ENCODE assay signal across 1 cellular context in the genomic region with DNA sequence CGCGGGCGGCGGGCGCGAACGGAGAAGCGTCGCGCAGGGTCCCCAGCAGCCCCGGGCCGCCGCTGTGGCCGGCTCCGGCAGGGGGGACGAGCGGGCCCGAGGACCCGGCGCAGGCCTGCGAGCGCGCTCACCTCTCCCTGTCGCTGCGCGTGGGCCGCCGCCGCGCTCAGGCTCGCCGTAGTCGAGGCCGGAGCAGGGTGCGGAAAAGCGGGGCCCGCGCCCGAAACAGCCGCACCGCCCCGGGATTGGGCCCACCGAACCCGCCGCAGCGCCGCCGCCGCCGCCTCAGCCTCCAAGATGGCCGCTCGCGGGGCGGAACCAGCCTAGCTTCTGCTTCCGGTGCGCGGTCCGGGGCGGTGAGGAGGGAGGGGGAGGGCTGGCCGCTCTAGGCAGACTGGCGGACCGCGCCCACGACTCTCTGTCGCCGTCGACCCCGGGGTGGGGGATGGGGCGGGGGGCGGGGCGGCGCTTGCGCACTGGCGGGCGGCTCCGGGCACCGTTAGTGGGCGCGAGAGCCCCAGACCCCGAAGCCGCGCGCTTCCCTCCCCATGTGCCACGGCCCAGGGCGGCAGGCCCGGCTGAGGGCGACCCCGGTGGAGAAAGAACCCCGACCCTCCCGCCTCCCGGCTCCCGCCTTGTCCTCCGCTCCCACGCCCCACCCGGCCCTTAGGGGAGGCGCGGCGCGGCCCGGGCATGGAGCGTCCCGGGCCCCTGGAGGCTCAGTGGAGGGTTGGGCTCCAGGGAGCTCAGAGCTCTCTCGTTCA.
TF ChIP-seq lines count a peak whose summit lies in the region.

A gene (minus strand): TSS at position 320 of the 764 bp plus-strand sequence. CDS start 5,862 bp downstream, outside the sequence.

TF ChIP-seq in HepG2, 621 proteins besides CTCF, POLR2A, EP300 and RAD21 (continued from another document and continues in another):
- 0 out of 2 replicates have a peak, but pooled peaks have one; percentile 43 for TF ChIP-seq SMYD3 (CRISPR knock-in tag; IDR thresholded peaks at IDR 0.05)
- TF ChIP-seq, protein P1, sequence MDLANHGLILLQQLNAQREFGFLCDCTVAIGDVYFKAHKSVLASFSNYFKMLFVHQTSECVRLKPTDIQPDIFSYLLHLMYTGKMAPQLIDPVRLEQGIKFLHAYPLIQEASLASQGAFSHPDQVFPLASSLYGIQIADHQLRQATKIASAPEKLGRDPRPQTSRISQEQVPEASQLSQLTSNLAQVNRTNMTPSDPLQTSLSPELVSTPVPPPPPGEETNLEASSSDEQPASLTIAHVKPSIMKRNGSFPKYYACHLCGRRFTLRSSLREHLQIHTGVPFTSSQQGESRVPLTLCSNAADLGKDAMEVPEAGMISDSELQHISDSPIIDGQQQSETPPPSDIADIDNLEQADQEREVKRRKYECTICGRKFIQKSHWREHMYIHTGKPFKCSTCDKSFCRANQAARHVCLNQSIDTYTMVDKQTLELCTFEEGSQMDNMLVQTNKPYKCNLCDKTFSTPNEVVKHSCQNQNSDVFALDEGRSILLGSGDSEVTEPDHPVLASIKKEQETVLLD (CRISPR knock-in tag; IDR thresholded peaks at IDR 0.05; ENCODE audit: low read depth): peak; percentile 99
- 0 out of 2 replicates have a peak, but pooled peaks have one; percentile 27 for TF ChIP-seq MIER3 (CRISPR knock-in tag; IDR thresholded peaks at IDR 0.05; ENCODE audit: borderline replicate concordance)
- no peak for TF ChIP-seq ZNF20 (CRISPR knock-in tag; IDR thresholded peaks at IDR 0.05)
- no peak for TF ChIP-seq ZNF510 (CRISPR knock-in tag; IDR thresholded peaks at IDR 0.05; ENCODE audit: low read depth)
- TF ChIP-seq TCF12 (IDR thresholded peaks at IDR 0.05): no peak
- no peak for TF ChIP-seq TCF12 (CRISPR knock-in tag; IDR thresholded peaks at IDR 0.05)
- no peak for TF ChIP-seq GZF1 (CRISPR knock-in tag; IDR thresholded peaks at IDR 0.05)
- peak; percentile 31; the same call in 1 of the 2 replicates for TF ChIP-seq CHCHD3 (CRISPR knock-in tag; IDR thresholded peaks at IDR 0.05)
- no peak for TF ChIP-seq TBX3 (IDR thresholded peaks at IDR 0.05; ENCODE audit: borderline replicate concordance)
- TF ChIP-seq, protein P2, sequence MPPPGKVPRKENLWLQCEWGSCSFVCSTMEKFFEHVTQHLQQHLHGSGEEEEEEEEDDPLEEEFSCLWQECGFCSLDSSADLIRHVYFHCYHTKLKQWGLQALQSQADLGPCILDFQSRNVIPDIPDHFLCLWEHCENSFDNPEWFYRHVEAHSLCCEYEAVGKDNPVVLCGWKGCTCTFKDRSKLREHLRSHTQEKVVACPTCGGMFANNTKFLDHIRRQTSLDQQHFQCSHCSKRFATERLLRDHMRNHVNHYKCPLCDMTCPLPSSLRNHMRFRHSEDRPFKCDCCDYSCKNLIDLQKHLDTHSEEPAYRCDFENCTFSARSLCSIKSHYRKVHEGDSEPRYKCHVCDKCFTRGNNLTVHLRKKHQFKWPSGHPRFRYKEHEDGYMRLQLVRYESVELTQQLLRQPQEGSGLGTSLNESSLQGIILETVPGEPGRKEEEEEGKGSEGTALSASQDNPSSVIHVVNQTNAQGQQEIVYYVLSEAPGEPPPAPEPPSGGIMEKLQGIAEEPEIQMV (CRISPR knock-in tag; IDR thresholded peaks at IDR 0.05; ENCODE audit: low read depth): peak; percentile 96
- TF ChIP-seq PHF20 (CRISPR knock-in tag; IDR thresholded peaks at IDR 0.05): peak; percentile 83; the same call in 1 of the 2 replicates
- TF ChIP-seq, protein P3, sequence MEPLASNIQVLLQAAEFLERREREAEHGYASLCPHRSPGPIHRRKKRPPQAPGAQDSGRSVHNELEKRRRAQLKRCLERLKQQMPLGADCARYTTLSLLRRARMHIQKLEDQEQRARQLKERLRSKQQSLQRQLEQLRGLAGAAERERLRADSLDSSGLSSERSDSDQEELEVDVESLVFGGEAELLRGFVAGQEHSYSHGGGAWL (CRISPR knock-in tag; IDR thresholded peaks at IDR 0.05): peak; percentile 27; the same call in 1 of the 2 replicates
- no peak for TF ChIP-seq CEBPG (CRISPR knock-in tag; IDR thresholded peaks at IDR 0.05)
- no peak; the same call in 1 of the 2 replicates for TF ChIP-seq GFI1 (CRISPR knock-in tag; IDR thresholded peaks at IDR 0.05; ENCODE audit: borderline replicate concordance)
- no peak for TF ChIP-seq FOXO1 (CRISPR knock-in tag; IDR thresholded peaks at IDR 0.05)
- peak; percentile 79 for TF ChIP-seq YEATS4 (CRISPR knock-in tag; IDR thresholded peaks at IDR 0.05; ENCODE audit: borderline replicate concordance)
- no peak for TF ChIP-seq SMAD3 (CRISPR knock-in tag; IDR thresholded peaks at IDR 0.05)
- no peak for TF ChIP-seq ZNF260 (CRISPR knock-in tag; IDR thresholded peaks at IDR 0.05; ENCODE audit: borderline replicate concordance, low read depth)
- TF ChIP-seq, protein P4, sequence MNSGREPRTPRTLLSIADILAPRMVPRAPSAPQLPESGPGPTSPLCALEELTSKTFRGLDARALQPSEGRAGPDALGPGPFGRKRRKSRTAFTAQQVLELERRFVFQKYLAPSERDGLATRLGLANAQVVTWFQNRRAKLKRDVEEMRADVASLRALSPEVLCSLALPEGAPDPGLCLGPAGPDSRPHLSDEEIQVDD (CRISPR knock-in tag; IDR thresholded peaks at IDR 0.05; ENCODE audit: borderline replicate concordance): no peak
- no peak for TF ChIP-seq SMARCC2 (IDR thresholded peaks at IDR 0.05)
- TF ChIP-seq PAF1 (CRISPR knock-in tag; IDR thresholded peaks at IDR 0.05): no peak
- TF ChIP-seq, protein P5, sequence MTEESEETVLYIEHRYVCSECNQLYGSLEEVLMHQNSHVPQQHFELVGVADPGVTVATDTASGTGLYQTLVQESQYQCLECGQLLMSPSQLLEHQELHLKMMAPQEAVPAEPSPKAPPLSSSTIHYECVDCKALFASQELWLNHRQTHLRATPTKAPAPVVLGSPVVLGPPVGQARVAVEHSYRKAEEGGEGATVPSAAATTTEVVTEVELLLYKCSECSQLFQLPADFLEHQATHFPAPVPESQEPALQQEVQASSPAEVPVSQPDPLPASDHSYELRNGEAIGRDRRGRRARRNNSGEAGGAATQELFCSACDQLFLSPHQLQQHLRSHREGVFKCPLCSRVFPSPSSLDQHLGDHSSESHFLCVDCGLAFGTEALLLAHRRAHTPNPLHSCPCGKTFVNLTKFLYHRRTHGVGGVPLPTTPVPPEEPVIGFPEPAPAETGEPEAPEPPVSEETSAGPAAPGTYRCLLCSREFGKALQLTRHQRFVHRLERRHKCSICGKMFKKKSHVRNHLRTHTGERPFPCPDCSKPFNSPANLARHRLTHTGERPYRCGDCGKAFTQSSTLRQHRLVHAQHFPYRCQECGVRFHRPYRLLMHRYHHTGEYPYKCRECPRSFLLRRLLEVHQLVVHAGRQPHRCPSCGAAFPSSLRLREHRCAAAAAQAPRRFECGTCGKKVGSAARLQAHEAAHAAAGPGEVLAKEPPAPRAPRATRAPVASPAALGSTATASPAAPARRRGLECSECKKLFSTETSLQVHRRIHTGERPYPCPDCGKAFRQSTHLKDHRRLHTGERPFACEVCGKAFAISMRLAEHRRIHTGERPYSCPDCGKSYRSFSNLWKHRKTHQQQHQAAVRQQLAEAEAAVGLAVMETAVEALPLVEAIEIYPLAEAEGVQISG (CRISPR knock-in tag; IDR thresholded peaks at IDR 0.05): peak; percentile 98
- TF ChIP-seq HIVEP1 (CRISPR knock-in tag; IDR thresholded peaks at IDR 0.05): no peak
- TF ChIP-seq HMG20B (CRISPR knock-in tag; conservative IDR thresholded peaks at IDR 0.05): no peak
- TF ChIP-seq ZNF263 (CRISPR knock-in tag; IDR thresholded peaks at IDR 0.05): no peak
- no peak for TF ChIP-seq NFE2L2 (IDR thresholded peaks at IDR 0.05; ENCODE audit: low read length)
- peak; percentile 92 for TF ChIP-seq ATF7-NPFF (CRISPR knock-in tag; IDR thresholded peaks at IDR 0.05; ENCODE audit: low read depth)
- no peak for TF ChIP-seq RFXANK (CRISPR knock-in tag; IDR thresholded peaks at IDR 0.05)
- peak; percentile 52; the same call in 1 of the 2 replicates for TF ChIP-seq KDM2A (CRISPR knock-in tag; IDR thresholded peaks at IDR 0.05; ENCODE audit: borderline replicate concordance, low read depth)
- no peak for TF ChIP-seq IKZF1 (IDR thresholded peaks at IDR 0.05)
- TF ChIP-seq, protein P6, sequence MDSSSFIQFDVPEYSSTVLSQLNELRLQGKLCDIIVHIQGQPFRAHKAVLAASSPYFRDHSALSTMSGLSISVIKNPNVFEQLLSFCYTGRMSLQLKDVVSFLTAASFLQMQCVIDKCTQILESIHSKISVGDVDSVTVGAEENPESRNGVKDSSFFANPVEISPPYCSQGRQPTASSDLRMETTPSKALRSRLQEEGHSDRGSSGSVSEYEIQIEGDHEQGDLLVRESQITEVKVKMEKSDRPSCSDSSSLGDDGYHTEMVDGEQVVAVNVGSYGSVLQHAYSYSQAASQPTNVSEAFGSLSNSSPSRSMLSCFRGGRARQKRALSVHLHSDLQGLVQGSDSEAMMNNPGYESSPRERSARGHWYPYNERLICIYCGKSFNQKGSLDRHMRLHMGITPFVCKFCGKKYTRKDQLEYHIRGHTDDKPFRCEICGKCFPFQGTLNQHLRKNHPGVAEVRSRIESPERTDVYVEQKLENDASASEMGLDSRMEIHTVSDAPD (CRISPR knock-in tag; IDR thresholded peaks at IDR 0.05): 0 out of 2 replicates have a peak, but pooled peaks have one; percentile 46
- TF ChIP-seq TBX2 (CRISPR knock-in tag; IDR thresholded peaks at IDR 0.05; ENCODE audit: borderline replicate concordance): 0 out of 2 replicates have a peak, but pooled peaks have one; percentile 23
- 0 out of 2 replicates have a peak, but pooled peaks have one; percentile 29 for TF ChIP-seq ZSCAN25 (CRISPR knock-in tag; IDR thresholded peaks at IDR 0.05)
- TF ChIP-seq, protein P7, sequence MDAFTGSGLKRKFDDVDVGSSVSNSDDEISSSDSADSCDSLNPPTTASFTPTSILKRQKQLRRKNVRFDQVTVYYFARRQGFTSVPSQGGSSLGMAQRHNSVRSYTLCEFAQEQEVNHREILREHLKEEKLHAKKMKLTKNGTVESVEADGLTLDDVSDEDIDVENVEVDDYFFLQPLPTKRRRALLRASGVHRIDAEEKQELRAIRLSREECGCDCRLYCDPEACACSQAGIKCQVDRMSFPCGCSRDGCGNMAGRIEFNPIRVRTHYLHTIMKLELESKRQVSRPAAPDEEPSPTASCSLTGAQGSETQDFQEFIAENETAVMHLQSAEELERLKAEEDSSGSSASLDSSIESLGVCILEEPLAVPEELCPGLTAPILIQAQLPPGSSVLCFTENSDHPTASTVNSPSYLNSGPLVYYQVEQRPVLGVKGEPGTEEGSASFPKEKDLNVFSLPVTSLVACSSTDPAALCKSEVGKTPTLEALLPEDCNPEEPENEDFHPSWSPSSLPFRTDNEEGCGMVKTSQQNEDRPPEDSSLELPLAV (CRISPR knock-in tag; conservative IDR thresholded peaks at IDR 0.05; ENCODE audit: low read depth): 0 out of 2 replicates have a peak, but pooled peaks have one; percentile 55
- TF ChIP-seq ZSCAN29 (CRISPR knock-in tag; conservative IDR thresholded peaks at IDR 0.05): no peak
- TF ChIP-seq SMAD1 (CRISPR knock-in tag; IDR thresholded peaks at IDR 0.05; ENCODE audit: borderline replicate concordance, low read depth): peak; percentile 53; the same call in 1 of the 2 replicates
- TF ChIP-seq YY1 (IDR thresholded peaks at IDR 0.05; ENCODE audit: insufficient read depth, insufficient replicate concordance, low read depth, low read length): peak; percentile 97
- TF ChIP-seq, protein P8, sequence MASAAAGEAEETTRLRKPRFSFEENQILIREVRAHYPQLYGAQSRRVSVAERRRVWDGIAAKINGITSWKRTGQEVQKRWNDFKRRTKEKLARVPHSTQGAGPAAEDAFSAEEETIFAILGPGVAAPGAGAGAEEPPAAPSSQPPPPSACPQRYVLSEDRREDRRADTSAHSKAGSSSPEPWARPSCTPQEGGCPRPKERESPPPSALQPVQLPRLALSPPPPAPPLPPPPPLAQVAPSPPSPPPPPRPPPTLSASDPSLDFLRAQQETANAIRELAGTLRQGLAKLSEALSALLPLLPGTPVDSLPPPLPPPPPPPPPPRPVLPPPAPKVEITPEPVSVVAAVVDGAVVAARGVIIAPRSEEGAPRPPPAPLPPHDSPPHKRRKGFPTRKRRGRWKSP (CRISPR knock-in tag; IDR thresholded peaks at IDR 0.05): 0 out of 2 replicates have a peak, but pooled peaks have one; percentile 57
- no peak for TF ChIP-seq FOXA1 (IDR thresholded peaks at IDR 0.05)
- no peak for TF ChIP-seq FOXA1 (CRISPR knock-in tag; IDR thresholded peaks at IDR 0.05)
- no peak; the same call in 1 of the 2 replicates for TF ChIP-seq ZBTB7A (CRISPR knock-in tag; IDR thresholded peaks at IDR 0.05)
- TF ChIP-seq, protein P9, sequence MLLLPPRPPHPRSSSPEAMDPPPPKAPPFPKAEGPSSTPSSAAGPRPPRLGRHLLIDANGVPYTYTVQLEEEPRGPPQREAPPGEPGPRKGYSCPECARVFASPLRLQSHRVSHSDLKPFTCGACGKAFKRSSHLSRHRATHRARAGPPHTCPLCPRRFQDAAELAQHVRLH (CRISPR knock-in tag; IDR thresholded peaks at IDR 0.05; ENCODE audit: borderline replicate concordance, low read depth): peak; percentile 83; the same call in 1 of the 2 replicates
- no peak for TF ChIP-seq ZNF253 (CRISPR knock-in tag; IDR thresholded peaks at IDR 0.05; ENCODE audit: borderline replicate concordance)
- no peak for TF ChIP-seq MIXL1 (CRISPR knock-in tag; IDR thresholded peaks at IDR 0.05)
- TF ChIP-seq, protein P10, sequence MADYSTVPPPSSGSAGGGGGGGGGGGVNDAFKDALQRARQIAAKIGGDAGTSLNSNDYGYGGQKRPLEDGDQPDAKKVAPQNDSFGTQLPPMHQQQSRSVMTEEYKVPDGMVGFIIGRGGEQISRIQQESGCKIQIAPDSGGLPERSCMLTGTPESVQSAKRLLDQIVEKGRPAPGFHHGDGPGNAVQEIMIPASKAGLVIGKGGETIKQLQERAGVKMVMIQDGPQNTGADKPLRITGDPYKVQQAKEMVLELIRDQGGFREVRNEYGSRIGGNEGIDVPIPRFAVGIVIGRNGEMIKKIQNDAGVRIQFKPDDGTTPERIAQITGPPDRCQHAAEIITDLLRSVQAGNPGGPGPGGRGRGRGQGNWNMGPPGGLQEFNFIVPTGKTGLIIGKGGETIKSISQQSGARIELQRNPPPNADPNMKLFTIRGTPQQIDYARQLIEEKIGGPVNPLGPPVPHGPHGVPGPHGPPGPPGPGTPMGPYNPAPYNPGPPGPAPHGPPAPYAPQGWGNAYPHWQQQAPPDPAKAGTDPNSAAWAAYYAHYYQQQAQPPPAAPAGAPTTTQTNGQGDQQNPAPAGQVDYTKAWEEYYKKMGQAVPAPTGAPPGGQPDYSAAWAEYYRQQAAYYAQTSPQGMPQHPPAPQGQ (CRISPR knock-in tag; IDR thresholded peaks at IDR 0.05; ENCODE audit: borderline replicate concordance): no peak
- TF ChIP-seq TMF1 (CRISPR knock-in tag; IDR thresholded peaks at IDR 0.05; ENCODE audit: low read depth): peak; percentile 87
- 0 out of 2 replicates have a peak, but pooled peaks have one; percentile 23 for TF ChIP-seq SRY (CRISPR knock-in tag; IDR thresholded peaks at IDR 0.05)
